In the genomic region with DNA sequence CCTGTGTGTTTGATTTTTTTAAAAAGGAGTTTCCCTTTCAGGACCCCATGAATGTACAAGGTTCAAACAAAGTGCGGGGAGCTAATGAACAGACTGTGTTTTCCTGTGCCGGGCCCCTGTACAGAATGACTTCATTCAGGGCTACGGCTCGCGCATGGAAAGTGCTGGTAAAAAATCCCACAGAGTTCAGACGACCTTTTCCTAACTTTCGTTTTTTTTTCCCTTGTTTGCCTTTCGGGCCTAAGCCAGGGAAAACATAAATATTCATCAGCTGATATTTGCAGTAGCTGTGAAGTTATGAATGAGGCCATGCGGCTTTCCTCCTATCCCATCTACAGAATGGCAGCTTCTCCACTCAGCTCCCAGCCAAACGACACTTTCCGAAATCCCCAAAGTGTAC, we compare ENCODE assay signal across 14 cellular contexts.
"Had no signal": no experiment of that assay in that cellular context is flagged by ENCODE, and none has a peak within 500 bp of the region (broad histone marks: within the 10 kb centered on the region; RNA-seq: fewer than 3 reads in every experiment).

No MANE protein-coding gene starts in this region.

- ATAC-seq: mucosa of descending colon; naive thymus-derived CD8-positive, alpha-beta T cell had no signal

- H3K27ac Mint-ChIP-seq: activated naive CD8-positive, alpha-beta T cell; naive thymus-derived CD8-positive, alpha-beta T cell had no signal

- H3K4me3 ChIP-seq: colonic mucosa, lung, mucosa of descending colon, thyroid gland, uterus had no signal

- H3K36me3 Mint-ChIP-seq: activated naive CD8-positive, alpha-beta T cell; naive thymus-derived CD8-positive, alpha-beta T cell had no signal

- DNase-seq: activated T-cell treated with anti-CD3 and anti-CD28 coated beads, Interleukin-2, amount 50 U/mL, for 1 hour; colonic mucosa; effector CD8-positive, alpha-beta T cell; hypothalamus; kidney glomerular epithelial cell; mucosa of descending colon; naive thymus-derived CD8-positive, alpha-beta T cell; stimulated activated CD4-positive, alpha-beta T cell treated with anti-CD3 and anti-CD28 coated beads, Interleukin-4, amount 100 ng/mL, for 4 hours; T-helper 2 cell; thyroid gland; uterus had no signal

- H3K4me1 Mint-ChIP-seq: naive thymus-derived CD8-positive, alpha-beta T cell had no signal

- H3K36me3 ChIP-seq: colonic mucosa, thyroid gland, uterus had no signal

- H3K27ac ChIP-seq: colonic mucosa, epithelial cell of prostate, thyroid gland, uterus had no signal

- H3K27me3 ChIP-seq: colonic mucosa, thyroid gland, uterus had no signal

- H3K4me3 Mint-ChIP-seq: activated naive CD8-positive, alpha-beta T cell; naive thymus-derived CD8-positive, alpha-beta T cell had no signal

- H3K9me3 ChIP-seq: colonic mucosa, mucosa of descending colon, thyroid gland, uterus had no signal

- H3K4me1 ChIP-seq: colonic mucosa, thyroid gland, uterus had no signal
